Comparison of ENCODE assay signal across 1 cellular context in genomic region chr12:131362290-131363211, GRCh38.
TF ChIP-seq lines count a peak whose summit lies in the region.

No MANE protein-coding gene starts in this region.

TF ChIP-seq in K562, 482 proteins besides CTCF, POLR2A, EP300 and RAD21 (continued from another document and continues in another):
- 0 out of 2 replicates have a peak, but pooled peaks have one; percentile 38 for TF ChIP-seq MGA (IDR thresholded peaks at IDR 0.05)
- TF ChIP-seq RERE (CRISPR knock-in tag; IDR thresholded peaks at IDR 0.05; ENCODE audit: borderline replicate concordance) = no peak
- peak; percentile 96 for TF ChIP-seq PTRF (tag; IDR thresholded peaks at IDR 0.05)
- TF ChIP-seq, protein P1, sequence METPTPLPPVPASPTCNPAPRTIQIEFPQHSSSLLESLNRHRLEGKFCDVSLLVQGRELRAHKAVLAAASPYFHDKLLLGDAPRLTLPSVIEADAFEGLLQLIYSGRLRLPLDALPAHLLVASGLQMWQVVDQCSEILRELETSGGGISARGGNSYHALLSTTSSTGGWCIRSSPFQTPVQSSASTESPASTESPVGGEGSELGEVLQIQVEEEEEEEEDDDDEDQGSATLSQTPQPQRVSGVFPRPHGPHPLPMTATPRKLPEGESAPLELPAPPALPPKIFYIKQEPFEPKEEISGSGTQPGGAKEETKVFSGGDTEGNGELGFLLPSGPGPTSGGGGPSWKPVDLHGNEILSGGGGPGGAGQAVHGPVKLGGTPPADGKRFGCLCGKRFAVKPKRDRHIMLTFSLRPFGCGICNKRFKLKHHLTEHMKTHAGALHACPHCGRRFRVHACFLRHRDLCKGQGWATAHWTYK (CRISPR knock-in tag; IDR thresholded peaks at IDR 0.05) = peak; percentile 100
- no peak for TF ChIP-seq RUNX1 (IDR thresholded peaks at IDR 0.05; ENCODE audit: low read depth)
- TF ChIP-seq SOX6 (IDR thresholded peaks at IDR 0.05) = peak; percentile 38; the same call in 1 of the 2 replicates
- TF ChIP-seq ZNF140 (CRISPR knock-in tag; IDR thresholded peaks at IDR 0.05) = peak; percentile 95
- peak; percentile 91; the same call in 1 of the 2 replicates for TF ChIP-seq LCOR (CRISPR knock-in tag; IDR thresholded peaks at IDR 0.05)
- no peak for TF ChIP-seq ATF2 (CRISPR knock-in tag; IDR thresholded peaks at IDR 0.05)
- TF ChIP-seq ZNF324 (CRISPR knock-in tag; IDR thresholded peaks at IDR 0.05) = peak; percentile 98
- TF ChIP-seq CBFA2T2 (conservative IDR thresholded peaks at IDR 0.05) = no peak
- no peak for TF ChIP-seq HDAC3 (IDR thresholded peaks at IDR 0.05; ENCODE audit: borderline replicate concordance, partially characterized antibody)
- no peak for TF ChIP-seq BHLHE40 (IDR thresholded peaks at IDR 0.05; ENCODE audit: low read length)
- TF ChIP-seq DLX4 (CRISPR knock-in tag; IDR thresholded peaks at IDR 0.05) = peak; percentile 73; the same call in 1 of the 2 replicates
- no peak for TF ChIP-seq TFAM (CRISPR knock-in tag; conservative IDR thresholded peaks at IDR 0.05)
- TF ChIP-seq GABPB2 (CRISPR knock-in tag; conservative IDR thresholded peaks at IDR 0.05) = peak; percentile 93
- no peak for TF ChIP-seq NKRF (IDR thresholded peaks at IDR 0.05; ENCODE audit: borderline replicate concordance)
- TF ChIP-seq ZNF232 (CRISPR knock-in tag; IDR thresholded peaks at IDR 0.05) = no peak
- peak; percentile 58; the same call in 1 of the 2 replicates for TF ChIP-seq HDAC2 (IDR thresholded peaks at IDR 0.05)
- peak; percentile 100 for TF ChIP-seq ZNF175 (CRISPR knock-in tag; IDR thresholded peaks at IDR 0.05; ENCODE audit: low read depth)
- TF ChIP-seq ERF (CRISPR knock-in tag; IDR thresholded peaks at IDR 0.05) = peak; percentile 100
- no peak for TF ChIP-seq TAL1 (IDR thresholded peaks at IDR 0.05)
- peak; percentile 51; the same call in 1 of the 2 replicates for TF ChIP-seq TCF3 (CRISPR knock-in tag; IDR thresholded peaks at IDR 0.05)
- TF ChIP-seq BDP1 (IDR thresholded peaks at IDR 0.05; ENCODE audit: insufficient read depth, insufficient read length) = no peak
- no peak for TF ChIP-seq FOXJ2 (tag; IDR thresholded peaks at IDR 0.05)
- TF ChIP-seq, protein P2, sequence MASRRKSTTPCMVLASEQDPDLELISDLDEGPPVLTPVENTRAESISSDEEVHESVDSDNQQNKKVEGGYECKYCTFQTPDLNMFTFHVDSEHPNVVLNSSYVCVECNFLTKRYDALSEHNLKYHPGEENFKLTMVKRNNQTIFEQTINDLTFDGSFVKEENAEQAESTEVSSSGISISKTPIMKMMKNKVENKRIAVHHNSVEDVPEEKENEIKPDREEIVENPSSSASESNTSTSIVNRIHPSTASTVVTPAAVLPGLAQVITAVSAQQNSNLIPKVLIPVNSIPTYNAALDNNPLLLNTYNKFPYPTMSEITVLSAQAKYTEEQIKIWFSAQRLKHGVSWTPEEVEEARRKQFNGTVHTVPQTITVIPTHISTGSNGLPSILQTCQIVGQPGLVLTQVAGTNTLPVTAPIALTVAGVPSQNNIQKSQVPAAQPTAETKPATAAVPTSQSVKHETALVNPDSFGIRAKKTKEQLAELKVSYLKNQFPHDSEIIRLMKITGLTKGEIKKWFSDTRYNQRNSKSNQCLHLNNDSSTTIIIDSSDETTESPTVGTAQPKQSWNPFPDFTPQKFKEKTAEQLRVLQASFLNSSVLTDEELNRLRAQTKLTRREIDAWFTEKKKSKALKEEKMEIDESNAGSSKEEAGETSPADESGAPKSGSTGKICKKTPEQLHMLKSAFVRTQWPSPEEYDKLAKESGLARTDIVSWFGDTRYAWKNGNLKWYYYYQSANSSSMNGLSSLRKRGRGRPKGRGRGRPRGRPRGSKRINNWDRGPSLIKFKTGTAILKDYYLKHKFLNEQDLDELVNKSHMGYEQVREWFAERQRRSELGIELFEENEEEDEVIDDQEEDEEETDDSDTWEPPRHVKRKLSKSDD (conservative IDR thresholded peaks at IDR 0.05; ENCODE audit: low read length) = no peak
